ENCODE assay signal across 1 cellular context in genomic region chr17:66725956-66726355, GRCh38.
TF ChIP-seq lines count a peak whose summit lies in the region.

No MANE protein-coding gene starts in this region.

TF ChIP-seq in H1, 55 proteins besides CTCF, POLR2A, EP300 and RAD21 (continued from another document):
- no peak for TF ChIP-seq YY1 (IDR thresholded peaks at IDR 0.05; ENCODE audit: low read depth, low read length)
- TF ChIP-seq SIX5 (IDR thresholded peaks at IDR 0.05; ENCODE audit: low read depth, low read length) = no peak
- no peak for TF ChIP-seq POLR2AphosphoS5 (IDR thresholded peaks at IDR 0.05; ENCODE audit: low read depth, low read length)
- no peak for TF ChIP-seq RBBP5 (IDR thresholded peaks at IDR 0.05; ENCODE audit: borderline replicate concordance, low read depth, low read length)
- no peak for TF ChIP-seq EZH2 (IDR thresholded peaks at IDR 0.05; ENCODE audit: low read depth, low read length, severe bottlenecking)
- TF ChIP-seq KDM5A (IDR thresholded peaks at IDR 0.05; ENCODE audit: low read length) = no peak
